Comparison of ENCODE assay signal across 8 cellular contexts in genomic region chr10:62045765-62046521, GRCh38.
A peak's percentile ranks its signal among the peaks of the same experiment; 100 is the strongest.
DNase-seq lines count a peak whose midpoint lies in the region; ATAC-seq, FAIRE-seq and TF ChIP-seq lines count a peak whose summit lies in the region.

No MANE protein-coding gene starts in this region.

- H3K27me3 Mint-ChIP-seq in naive B cell = no peaks in the 10 kb centered on the region

- WGBS in lower leg skin, 2 donors = 20 to 21% methylated on average over 12 of the region's 12 CpGs

- H3K36me3 ChIP-seq in PC-3 (ENCODE audit: low read depth, low read length) = no peaks in the 10 kb centered on the region
- H3K36me3 ChIP-seq in duodenal mucosa (ENCODE audit: control insufficient read depth in 1 of 2, insufficient read depth in 2 of 2, low read length in 2 of 2) = no peaks in the 10 kb centered on the region

- TF ChIP-seq POLR2A in GM12892 (IDR thresholded peaks at IDR 0.05; ENCODE audit: low read depth, low read length) (no peak), lower leg skin (IDR thresholded peaks at IDR 0.05) (no peak)

- H3K9me2 ChIP-seq in PC-3 (replicated peaks; ENCODE audit: low read length) = no peaks in the 10 kb centered on the region

- H3K4me3 ChIP-seq in PC-3 (ENCODE audit: low read length) (peak overlapping the region; percentile 45), duodenal mucosa (ENCODE audit: low read depth in 1 of 2, low read length in 2 of 2) (peak overlapping the region; percentile 26 to 46), lower leg skin (ENCODE audit: low read depth, poor library complexity, severe bottlenecking) (no peak overlapping the region)

- H3K4me3 Mint-ChIP-seq in naive B cell = peak overlapping the region; percentile 75 to 93 (median 80)

- ATAC-seq in PC-3 = peak; percentile 32
- ATAC-seq in naive B cell (ENCODE audit: low read depth in 2 of 2) = peak; percentile 15 to 23
- no peak for ATAC-seq in HG03460 (IDR thresholded peaks at IDR 0.05; ENCODE audit: unreplicated experiment)

- H3K4me1 ChIP-seq in PC-3 (ENCODE audit: insufficient read depth, low read length) (peaks cover 82% of the 10 kb centered on the region), duodenal mucosa (ENCODE audit: control insufficient read depth in 1 of 2, insufficient read depth in 2 of 2, low read length in 2 of 2) (peaks cover 58 to 76% of the 10 kb centered on the region in 2 donors)

- H3K27ac ChIP-seq in PC-3 (ENCODE audit: low read length) (peak overlapping the region; percentile 77), duodenal mucosa (ENCODE audit: low read depth, low read length) (peak overlapping the region; percentile 28)

- H3K9me3 ChIP-seq in PC-3 (ENCODE audit: low read length) (no peaks in the 10 kb centered on the region), duodenal mucosa (ENCODE audit: control insufficient read depth in 1 of 2, low read length in 2 of 2) (no peaks in the 10 kb centered on the region)

- peak overlapping the region; percentile 42 for H3K9ac ChIP-seq in PC-3 (ENCODE audit: low read length)
- H3K9ac ChIP-seq in duodenal mucosa (ENCODE audit: low read depth in 1 of 2, low read length in 2 of 2) = peak overlapping the region; percentile 16 to 51

- intact Hi-C loops in PC-3 (cut with micrococcal nuclease) = loop anchor here (1.0 to 10.0 kb wide), 3 partner anchors 185 to 1231 kb away; no protein-coding TSS in a partner anchor
- intact Hi-C loops in lower leg skin (cut with DNase I; ENCODE audit: low total_unique reads) = no loop called here

- H3K27me3 ChIP-seq in PC-3 (ENCODE audit: low read length) (no peaks in the 10 kb centered on the region), duodenal mucosa (ENCODE audit: control insufficient read depth in 1 of 2, insufficient read depth in 2 of 2, low read length in 2 of 2) (no peaks in the 10 kb centered on the region)

- CTCF ChIA-PET in PC-3 (lab: Charles Lee) = interaction anchor here (0.6 to 1.1 kb wide), 5 partner anchors 16 to 1464 kb away, joined by 3 to 4 read pairs (median 3); no protein-coding TSS in a partner anchor

- H3K4me2 ChIP-seq in PC-3 (ENCODE audit: low read length) = peak overlapping the region; percentile 80

- no peaks in the 10 kb centered on the region for H4K20me1 ChIP-seq in PC-3 (ENCODE audit: low read length)

- peaks cover 23% of the 10 kb centered on the region for H3K79me2 ChIP-seq in PC-3 (ENCODE audit: low read length)

- POLR2A ChIA-PET in PC-3 (lab: Charles Lee; ENCODE audit: unreplicated experiment) = interaction anchor here (0.5 to 1.5 kb wide), 10 partner anchors 8 to 430 kb away, joined by 3 to 14 read pairs (median 4); no protein-coding TSS in a partner anchor

- FAIRE-seq in GM12892 (lab: Jason Lieb, UNC) = peak; percentile 27

- H2AFZ ChIP-seq in PC-3 (ENCODE audit: low read length) = peak overlapping the region; percentile 46

- peaks cover 84 to 98% (median 98%) of the 10 kb centered on the region in 3 donors for H3K4me1 Mint-ChIP-seq in naive B cell

- H3K36me3 Mint-ChIP-seq in naive B cell = peaks cover 15 to 22% of the 10 kb centered on the region in 2 donors

- no peak for DNase-seq in GM12892 (ENCODE audit: insufficient read length)
- DNase-seq in PC-3 = peak; percentile 99
- DNase-seq in naive B cell = peak; percentile 27
- DNase-seq in effector CD8-positive, alpha-beta T cell (lab: John Stamatoyannopoulos, UW) = no peak
- no peak for DNase-seq in lower leg skin (ENCODE audit: low spot score in 2 of 2)
- DNase-seq in SW480 (ENCODE audit: low spot score) = no peak

- no TSS peak for BruUV-seq in PC-3 (replicated peaks; lab: Mats Ljungman, UMichigan)

- peaks cover 12% of the 10 kb centered on the region for H3F3A ChIP-seq in PC-3 (ENCODE audit: low read length, unreplicated experiment)

- no peak for TF ChIP-seq CTCF in PC-3 (conservative IDR thresholded peaks at IDR 0.05; ENCODE audit: low read depth, low read length)
- no peak for TF ChIP-seq CTCF in lower leg skin (IDR thresholded peaks at IDR 0.05)

- H3K9me3 Mint-ChIP-seq in naive B cell = peaks cover 0 to 11% (median 4%) of the 10 kb centered on the region in 7 donors

- H3K27ac Mint-ChIP-seq in naive B cell = peak overlapping the region; percentile 81 to 97 (median 94)

Comparison
In these comparisons a context has a peak if more than half of its experiments do, and no peak if none do; other contexts are left out.
1. DNase-seq: peak in PC-3 (single experiment) and naive B cell (single experiment); none in GM12892 (single experiment), effector CD8-positive, alpha-beta T cell (single experiment), lower leg skin (0 of 2) and SW480 (single experiment).